ENCODE assay signal across 1 cellular context in the genomic region with DNA sequence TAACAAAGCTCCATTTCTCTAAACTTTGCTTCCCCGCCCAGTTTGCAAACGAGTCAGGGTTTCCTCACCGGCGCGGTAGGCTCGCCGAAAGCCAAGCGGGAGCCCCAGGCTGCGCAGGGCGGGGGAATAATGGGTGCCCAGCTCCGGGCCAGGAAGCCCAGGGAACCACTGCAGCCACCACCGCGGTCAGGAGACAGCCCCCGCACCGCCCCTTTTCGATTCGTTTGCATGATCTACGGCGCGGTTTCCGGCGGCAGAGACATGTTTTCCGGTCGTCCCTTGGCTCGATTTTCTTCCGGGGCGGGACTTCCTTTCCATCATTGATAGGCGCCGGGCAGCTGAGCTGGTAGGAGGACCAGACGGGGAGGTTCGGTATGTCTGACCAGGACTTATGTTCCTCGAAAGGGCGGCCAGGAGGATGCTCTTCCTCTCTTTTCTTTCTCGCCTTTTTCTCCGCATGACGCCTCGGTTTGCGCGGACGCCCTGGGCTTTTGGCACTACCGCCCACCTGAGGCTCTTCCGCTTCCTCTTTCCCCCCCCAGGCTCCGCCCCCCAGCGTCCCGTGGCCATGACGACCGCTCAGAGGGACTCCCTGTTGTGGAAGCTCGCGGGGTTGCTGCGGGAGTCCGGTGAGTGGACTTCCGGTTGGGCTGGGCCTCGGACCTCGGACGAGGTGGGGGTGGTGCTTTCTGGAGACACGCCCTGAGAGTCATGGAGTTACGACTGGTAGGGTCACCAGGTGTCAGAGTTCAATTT.
A peak's percentile ranks its signal among the peaks of the same experiment; 100 is the strongest.
TF ChIP-seq lines count a peak whose summit lies in the region.

A gene with protein sequence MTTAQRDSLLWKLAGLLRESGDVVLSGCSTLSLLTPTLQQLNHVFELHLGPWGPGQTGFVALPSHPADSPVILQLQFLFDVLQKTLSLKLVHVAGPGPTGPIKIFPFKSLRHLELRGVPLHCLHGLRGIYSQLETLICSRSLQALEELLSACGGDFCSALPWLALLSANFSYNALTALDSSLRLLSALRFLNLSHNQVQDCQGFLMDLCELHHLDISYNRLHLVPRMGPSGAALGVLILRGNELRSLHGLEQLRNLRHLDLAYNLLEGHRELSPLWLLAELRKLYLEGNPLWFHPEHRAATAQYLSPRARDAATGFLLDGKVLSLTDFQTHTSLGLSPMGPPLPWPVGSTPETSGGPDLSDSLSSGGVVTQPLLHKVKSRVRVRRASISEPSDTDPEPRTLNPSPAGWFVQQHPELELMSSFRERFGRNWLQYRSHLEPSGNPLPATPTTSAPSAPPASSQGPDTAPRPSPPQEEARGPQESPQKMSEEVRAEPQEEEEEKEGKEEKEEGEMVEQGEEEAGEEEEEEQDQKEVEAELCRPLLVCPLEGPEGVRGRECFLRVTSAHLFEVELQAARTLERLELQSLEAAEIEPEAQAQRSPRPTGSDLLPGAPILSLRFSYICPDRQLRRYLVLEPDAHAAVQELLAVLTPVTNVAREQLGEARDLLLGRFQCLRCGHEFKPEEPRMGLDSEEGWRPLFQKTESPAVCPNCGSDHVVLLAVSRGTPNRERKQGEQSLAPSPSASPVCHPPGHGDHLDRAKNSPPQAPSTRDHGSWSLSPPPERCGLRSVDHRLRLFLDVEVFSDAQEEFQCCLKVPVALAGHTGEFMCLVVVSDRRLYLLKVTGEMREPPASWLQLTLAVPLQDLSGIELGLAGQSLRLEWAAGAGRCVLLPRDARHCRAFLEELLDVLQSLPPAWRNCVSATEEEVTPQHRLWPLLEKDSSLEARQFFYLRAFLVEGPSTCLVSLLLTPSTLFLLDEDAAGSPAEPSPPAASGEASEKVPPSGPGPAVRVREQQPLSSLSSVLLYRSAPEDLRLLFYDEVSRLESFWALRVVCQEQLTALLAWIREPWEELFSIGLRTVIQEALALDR (plus strand): TSS at position 306 of the 756 bp plus-strand sequence. CDS start 263 bp downstream, at position 569.

TF ChIP-seq in GM23338, 12 proteins besides CTCF, POLR2A, EP300 and RAD21 (continued from another document):
- TF ChIP-seq, protein P1, sequence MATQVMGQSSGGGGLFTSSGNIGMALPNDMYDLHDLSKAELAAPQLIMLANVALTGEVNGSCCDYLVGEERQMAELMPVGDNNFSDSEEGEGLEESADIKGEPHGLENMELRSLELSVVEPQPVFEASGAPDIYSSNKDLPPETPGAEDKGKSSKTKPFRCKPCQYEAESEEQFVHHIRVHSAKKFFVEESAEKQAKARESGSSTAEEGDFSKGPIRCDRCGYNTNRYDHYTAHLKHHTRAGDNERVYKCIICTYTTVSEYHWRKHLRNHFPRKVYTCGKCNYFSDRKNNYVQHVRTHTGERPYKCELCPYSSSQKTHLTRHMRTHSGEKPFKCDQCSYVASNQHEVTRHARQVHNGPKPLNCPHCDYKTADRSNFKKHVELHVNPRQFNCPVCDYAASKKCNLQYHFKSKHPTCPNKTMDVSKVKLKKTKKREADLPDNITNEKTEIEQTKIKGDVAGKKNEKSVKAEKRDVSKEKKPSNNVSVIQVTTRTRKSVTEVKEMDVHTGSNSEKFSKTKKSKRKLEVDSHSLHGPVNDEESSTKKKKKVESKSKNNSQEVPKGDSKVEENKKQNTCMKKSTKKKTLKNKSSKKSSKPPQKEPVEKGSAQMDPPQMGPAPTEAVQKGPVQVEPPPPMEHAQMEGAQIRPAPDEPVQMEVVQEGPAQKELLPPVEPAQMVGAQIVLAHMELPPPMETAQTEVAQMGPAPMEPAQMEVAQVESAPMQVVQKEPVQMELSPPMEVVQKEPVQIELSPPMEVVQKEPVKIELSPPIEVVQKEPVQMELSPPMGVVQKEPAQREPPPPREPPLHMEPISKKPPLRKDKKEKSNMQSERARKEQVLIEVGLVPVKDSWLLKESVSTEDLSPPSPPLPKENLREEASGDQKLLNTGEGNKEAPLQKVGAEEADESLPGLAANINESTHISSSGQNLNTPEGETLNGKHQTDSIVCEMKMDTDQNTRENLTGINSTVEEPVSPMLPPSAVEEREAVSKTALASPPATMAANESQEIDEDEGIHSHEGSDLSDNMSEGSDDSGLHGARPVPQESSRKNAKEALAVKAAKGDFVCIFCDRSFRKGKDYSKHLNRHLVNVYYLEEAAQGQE (IDR thresholded peaks at IDR 0.05; ENCODE audit: unreplicated experiment) = no peak
- TF ChIP-seq ZNF331 (CRISPR knock-in tag; IDR thresholded peaks at IDR 0.05; ENCODE audit: low read depth) (no peak), EZH2 (IDR thresholded peaks at IDR 0.05; ENCODE audit: low read depth, unreplicated experiment) (no peak), POLR2AphosphoS5 (IDR thresholded peaks at IDR 0.05; ENCODE audit: low read depth) (peak; percentile 88), EZH2phosphoT487 (IDR thresholded peaks at IDR 0.05; ENCODE audit: unreplicated experiment) (no peak), CREB1 (CRISPR knock-in tag; IDR thresholded peaks at IDR 0.05; ENCODE audit: low read depth) (peak; percentile 77), NANOG (IDR thresholded peaks at IDR 0.05; ENCODE audit: borderline replicate concordance) (no peak)
- TF ChIP-seq, protein P2, sequence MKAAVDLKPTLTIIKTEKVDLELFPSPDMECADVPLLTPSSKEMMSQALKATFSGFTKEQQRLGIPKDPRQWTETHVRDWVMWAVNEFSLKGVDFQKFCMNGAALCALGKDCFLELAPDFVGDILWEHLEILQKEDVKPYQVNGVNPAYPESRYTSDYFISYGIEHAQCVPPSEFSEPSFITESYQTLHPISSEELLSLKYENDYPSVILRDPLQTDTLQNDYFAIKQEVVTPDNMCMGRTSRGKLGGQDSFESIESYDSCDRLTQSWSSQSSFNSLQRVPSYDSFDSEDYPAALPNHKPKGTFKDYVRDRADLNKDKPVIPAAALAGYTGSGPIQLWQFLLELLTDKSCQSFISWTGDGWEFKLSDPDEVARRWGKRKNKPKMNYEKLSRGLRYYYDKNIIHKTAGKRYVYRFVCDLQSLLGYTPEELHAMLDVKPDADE (IDR thresholded peaks at IDR 0.05) = peak; percentile 72
